ENCODE assay signal across 9 cellular contexts in the genomic region with DNA sequence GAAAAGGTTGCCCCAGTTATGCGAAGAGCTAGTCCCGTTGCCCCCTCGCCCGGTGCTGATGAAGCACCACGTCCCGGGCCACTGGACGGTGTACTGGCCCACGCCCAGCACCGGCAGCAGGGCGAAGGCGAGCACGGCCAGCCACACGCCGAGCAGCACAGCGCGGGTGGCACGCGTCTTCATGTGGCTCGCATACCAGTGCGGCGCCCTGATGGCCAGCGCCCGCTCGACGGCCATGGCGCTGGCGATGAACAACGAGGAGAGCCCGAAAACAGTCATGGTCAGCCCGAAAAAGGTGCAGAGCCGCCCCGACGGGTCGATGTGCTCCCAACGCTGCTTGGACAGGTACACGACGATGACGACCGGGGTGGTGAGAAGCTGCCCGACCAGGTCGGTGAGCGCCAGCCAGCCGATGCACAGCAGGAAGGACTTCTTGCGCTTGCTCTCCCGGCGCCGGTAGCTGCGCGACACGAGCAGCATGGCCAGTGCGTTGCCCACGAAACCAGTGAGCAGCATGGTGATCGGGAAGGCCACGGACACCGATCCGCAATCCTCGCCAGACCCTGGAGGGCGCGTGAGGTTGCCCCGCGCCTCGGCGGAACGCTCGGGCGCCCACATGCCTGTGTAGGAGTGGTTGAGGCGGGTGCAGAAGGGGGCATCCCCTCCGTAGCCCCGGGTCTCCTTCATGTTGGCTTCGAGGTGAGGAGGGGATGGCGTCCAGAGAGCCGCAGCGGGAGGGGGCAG. TPM values are rescaled to one million over a fixed set of nuclear protein-coding genes. Genes with fewer than 3 reads are reported as not detected.
DNase-seq lines count a peak whose midpoint lies in the region; ATAC-seq and TF ChIP-seq lines count a peak whose summit lies in the region.
"Had no signal": no experiment of that assay in that cellular context is flagged by ENCODE, and none has a peak within 500 bp of the region (broad histone marks: within the 10 kb centered on the region; RNA-seq: fewer than 3 reads in every experiment).

No MANE protein-coding gene starts in this region.

- peaks cover 4% of the 10 kb centered on the region for H3K4me1 ChIP-seq in ovary (ENCODE audit: insufficient read depth)

- no peaks in the 10 kb centered on the region for H3K9me3 Mint-ChIP-seq in activated T-cell treated with anti-CD3 and anti-CD28 coated beads, Interleukin-2, amount 50 U/mL, for 24 hours

- WGBS in ovary, 3 donors = 3 to 6% (median 5%) methylated on average over 69 to 73 of the region's 73 CpGs

- no peak overlapping the region for H3K27ac Mint-ChIP-seq in activated T-cell treated with anti-CD3 and anti-CD28 coated beads, Interleukin-2, amount 50 U/mL, for 24 hours

- peak; percentile 89 for DNase-seq in DMS53 (lab: John Stamatoyannopoulos, UW)
- peak; percentile 59 for DNase-seq in activated T-cell treated with anti-CD3 and anti-CD28 coated beads, Interleukin-2, amount 50 U/mL, for 24 hours
- DNase-seq in glomerular visceral epithelial cell (ENCODE audit: extremely low spot score) = peak; percentile 4
- DNase-seq in ovary = peak in 2 of 5 donors; percentile 16 to 18
- no peak for DNase-seq in UCSD-AML1 (lab: John Stamatoyannopoulos, UW; ENCODE audit: unreplicated experiment)

- H3K36me3 Mint-ChIP-seq in activated T-cell treated with anti-CD3 and anti-CD28 coated beads, Interleukin-2, amount 50 U/mL, for 24 hours (ENCODE audit: low read depth) = no peaks in the 10 kb centered on the region

- H3K27ac ChIP-seq in ovary = no peak overlapping the region

- TF ChIP-seq EP300 in ovary (IDR thresholded peaks at IDR 0.05) = no peak

- H3K4me3 ChIP-seq in ovary = peak overlapping the region; percentile 65

- H3K9me3 ChIP-seq in ovary = no peaks in the 10 kb centered on the region

- ATAC-seq in HG02588 (IDR thresholded peaks at IDR 0.05; ENCODE audit: unreplicated experiment) (peak; percentile 19), HG03571 (IDR thresholded peaks at IDR 0.05; ENCODE audit: unreplicated experiment) (no peak), HG03139 (IDR thresholded peaks at IDR 0.05; ENCODE audit: unreplicated experiment) (no peak)

- peaks cover 19% of the 10 kb centered on the region for H3K4me1 Mint-ChIP-seq in activated T-cell treated with anti-CD3 and anti-CD28 coated beads, Interleukin-2, amount 50 U/mL, for 24 hours (ENCODE audit: low read depth)

- peaks cover 51% of the 10 kb centered on the region for H3K27me3 Mint-ChIP-seq in activated T-cell treated with anti-CD3 and anti-CD28 coated beads, Interleukin-2, amount 50 U/mL, for 24 hours

- H3K4me3 Mint-ChIP-seq in activated T-cell treated with anti-CD3 and anti-CD28 coated beads, Interleukin-2, amount 50 U/mL, for 24 hours = peak overlapping the region; percentile 75

- no peaks in the 10 kb centered on the region for H3K27me3 ChIP-seq in ovary

- no peaks in the 10 kb centered on the region for H3K36me3 ChIP-seq in ovary

- intact Hi-C loops in ovary (cut with DNase I) = loop anchor here in 2 of 4 donors (5.0 to 10.0 kb wide), 3 partner anchors 360 to 522 kb away; no protein-coding TSS in a partner anchor

- no peak for TF ChIP-seq CTCF in ovary (IDR thresholded peaks at IDR 0.05)

- TF ChIP-seq POLR2A in ovary (IDR thresholded peaks at IDR 0.05) = no peak

RNA-seq across cellular contexts. Expression of gene PTGER3, which starts 0.6 kb away (rescaled TPM):
- 1 to 10 TPM in 5 of 7 donors, under 1 TPM in 2; 0.86 to 7.8 (median 3.5) TPM for total RNA-seq in ovary
- polyA plus RNA-seq in ovary = 1 to 10 TPM; 1.3 to 8.9 TPM
- total RNA-seq: LHCN-M2 had no signal

RNA-seq across cellular contexts. Expression of gene ZRANB2, which starts 33.8 kb away (rescaled TPM):
- total RNA-seq in ovary = 100 to 1,000 TPM in 1 of 7 donors, 10 to 100 TPM in 6; 69.6 to 109 (median 89.8) TPM
- polyA plus RNA-seq in ovary = 10 to 100 TPM; 53.4 to 84.7 TPM
